ENCODE assay signal across 1 cellular context in the genomic region with DNA sequence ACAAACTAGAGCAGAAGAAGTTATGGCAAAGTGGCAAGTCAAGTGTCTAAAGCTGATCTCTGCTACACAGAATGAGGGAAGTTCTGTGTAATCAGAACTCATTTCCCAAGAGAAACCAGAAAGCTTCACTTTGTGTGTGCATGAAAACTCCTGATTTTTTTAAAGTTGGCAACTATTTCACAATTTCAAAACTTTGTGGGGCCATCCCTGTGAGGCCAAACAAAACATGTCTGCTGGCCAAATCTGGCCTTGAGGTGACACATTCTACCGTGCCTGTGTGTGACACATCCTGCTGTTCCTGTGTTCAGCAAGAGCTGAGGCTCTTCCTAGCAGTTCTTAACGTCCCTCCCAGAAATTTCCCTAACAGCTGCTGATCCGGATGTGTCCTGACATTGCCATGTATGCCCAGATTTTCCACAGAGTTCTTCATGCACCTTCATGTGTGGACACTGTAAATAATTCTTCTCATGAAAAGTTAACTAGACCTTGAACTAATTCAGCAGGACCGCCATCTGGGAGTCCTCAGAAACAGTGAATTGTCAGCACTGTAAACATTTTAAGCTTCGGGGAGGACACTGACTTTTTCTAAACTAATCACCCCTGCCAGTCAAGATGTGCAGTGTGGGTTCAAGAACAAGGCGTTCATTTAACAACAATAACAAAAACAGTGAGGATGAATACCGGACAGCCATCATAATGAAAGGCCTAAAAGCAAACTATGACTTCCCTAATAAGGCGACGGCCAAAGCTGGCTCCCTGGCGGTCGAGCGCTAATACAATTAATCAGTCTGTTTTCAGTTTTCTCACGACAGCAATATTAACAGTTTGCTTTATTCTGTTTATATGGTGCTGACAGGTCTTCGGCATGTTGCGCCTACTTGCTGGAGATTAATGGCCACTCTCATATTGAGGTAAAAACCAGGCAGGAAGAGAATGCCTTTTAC.
TF ChIP-seq lines count a peak whose summit lies in the region.

No MANE protein-coding gene starts in this region.

TF ChIP-seq in HepG2, 621 proteins besides CTCF, POLR2A, EP300 and RAD21 (continued from another document and continues in another):
- TF ChIP-seq, protein P1, sequence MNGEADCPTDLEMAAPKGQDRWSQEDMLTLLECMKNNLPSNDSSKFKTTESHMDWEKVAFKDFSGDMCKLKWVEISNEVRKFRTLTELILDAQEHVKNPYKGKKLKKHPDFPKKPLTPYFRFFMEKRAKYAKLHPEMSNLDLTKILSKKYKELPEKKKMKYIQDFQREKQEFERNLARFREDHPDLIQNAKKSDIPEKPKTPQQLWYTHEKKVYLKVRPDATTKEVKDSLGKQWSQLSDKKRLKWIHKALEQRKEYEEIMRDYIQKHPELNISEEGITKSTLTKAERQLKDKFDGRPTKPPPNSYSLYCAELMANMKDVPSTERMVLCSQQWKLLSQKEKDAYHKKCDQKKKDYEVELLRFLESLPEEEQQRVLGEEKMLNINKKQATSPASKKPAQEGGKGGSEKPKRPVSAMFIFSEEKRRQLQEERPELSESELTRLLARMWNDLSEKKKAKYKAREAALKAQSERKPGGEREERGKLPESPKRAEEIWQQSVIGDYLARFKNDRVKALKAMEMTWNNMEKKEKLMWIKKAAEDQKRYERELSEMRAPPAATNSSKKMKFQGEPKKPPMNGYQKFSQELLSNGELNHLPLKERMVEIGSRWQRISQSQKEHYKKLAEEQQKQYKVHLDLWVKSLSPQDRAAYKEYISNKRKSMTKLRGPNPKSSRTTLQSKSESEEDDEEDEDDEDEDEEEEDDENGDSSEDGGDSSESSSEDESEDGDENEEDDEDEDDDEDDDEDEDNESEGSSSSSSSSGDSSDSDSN (CRISPR knock-in tag; IDR thresholded peaks at IDR 0.05): peak; percentile 42; the same call in 1 of the 2 replicates
- TF ChIP-seq SP140L (CRISPR knock-in tag; IDR thresholded peaks at IDR 0.05; ENCODE audit: borderline replicate concordance) (peak; percentile 54; the same call in 1 of the 2 replicates), PTBP1 (IDR thresholded peaks at IDR 0.05; ENCODE audit: low read depth, low read length, poor library complexity, severe bottlenecking) (no peak), ELF1 (CRISPR knock-in tag; IDR thresholded peaks at IDR 0.05) (peak; percentile 69; the same call in 1 of the 2 replicates), ZNF264 (CRISPR knock-in tag; IDR thresholded peaks at IDR 0.05) (peak; percentile 93), ZBTB7A (CRISPR knock-in tag; IDR thresholded peaks at IDR 0.05) (peak; percentile 49; the same call in 1 of the 2 replicates), ZNF607 (CRISPR knock-in tag; IDR thresholded peaks at IDR 0.05; ENCODE audit: borderline replicate concordance) (0 out of 2 replicates have a peak, but pooled peaks have one; percentile 50), ZNF547 (CRISPR knock-in tag; IDR thresholded peaks at IDR 0.05) (0 out of 2 replicates have a peak, but pooled peaks have one; percentile 52), GATAD1 (CRISPR knock-in tag; IDR thresholded peaks at IDR 0.05) (peak; percentile 64), ZSCAN21 (CRISPR knock-in tag; IDR thresholded peaks at IDR 0.05; ENCODE audit: borderline replicate concordance) (0 out of 2 replicates have a peak, but pooled peaks have one; percentile 59), ZNF75D (CRISPR knock-in tag; IDR thresholded peaks at IDR 0.05; ENCODE audit: borderline replicate concordance) (no peak), SYNCRIP (IDR thresholded peaks at IDR 0.05; ENCODE audit: insufficient read depth, low read depth, low read length) (no peak), ZMAT3 (CRISPR knock-in tag; conservative IDR thresholded peaks at IDR 0.05) (peak; percentile 80; the same call in 1 of the 2 replicates), FOXA3 (CRISPR knock-in tag; IDR thresholded peaks at IDR 0.05) (peak; percentile 80), RXRA (CRISPR knock-in tag; IDR thresholded peaks at IDR 0.05) (peak; percentile 75; the same call in 1 of the 2 replicates), MXD4 (CRISPR knock-in tag; IDR thresholded peaks at IDR 0.05) (0 out of 2 replicates have a peak, but pooled peaks have one; percentile 26), ZNF501 (CRISPR knock-in tag; IDR thresholded peaks at IDR 0.05) (peak; percentile 83), ZFP82 (CRISPR knock-in tag; IDR thresholded peaks at IDR 0.05; ENCODE audit: borderline replicate concordance) (no peak), ELF4 (CRISPR knock-in tag; IDR thresholded peaks at IDR 0.05; ENCODE audit: borderline replicate concordance) (no peak), MAZ (IDR thresholded peaks at IDR 0.05; ENCODE audit: borderline replicate concordance, low read depth, low read length) (no peak), MAZ (CRISPR knock-in tag; IDR thresholded peaks at IDR 0.05; ENCODE audit: low read depth) (peak; percentile 70; the same call in 1 of the 2 replicates), PAX8 (CRISPR knock-in tag; IDR thresholded peaks at IDR 0.05; ENCODE audit: borderline replicate concordance) (peak; percentile 66; the same call in 1 of the 2 replicates)
- TF ChIP-seq, protein P2, sequence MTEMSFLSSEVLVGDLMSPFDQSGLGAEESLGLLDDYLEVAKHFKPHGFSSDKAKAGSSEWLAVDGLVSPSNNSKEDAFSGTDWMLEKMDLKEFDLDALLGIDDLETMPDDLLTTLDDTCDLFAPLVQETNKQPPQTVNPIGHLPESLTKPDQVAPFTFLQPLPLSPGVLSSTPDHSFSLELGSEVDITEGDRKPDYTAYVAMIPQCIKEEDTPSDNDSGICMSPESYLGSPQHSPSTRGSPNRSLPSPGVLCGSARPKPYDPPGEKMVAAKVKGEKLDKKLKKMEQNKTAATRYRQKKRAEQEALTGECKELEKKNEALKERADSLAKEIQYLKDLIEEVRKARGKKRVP (CRISPR knock-in tag; IDR thresholded peaks at IDR 0.05): peak in 1 of 2 experiments; percentile 44; a peak in 2 of 4 replicates
- TF ChIP-seq, protein P3, sequence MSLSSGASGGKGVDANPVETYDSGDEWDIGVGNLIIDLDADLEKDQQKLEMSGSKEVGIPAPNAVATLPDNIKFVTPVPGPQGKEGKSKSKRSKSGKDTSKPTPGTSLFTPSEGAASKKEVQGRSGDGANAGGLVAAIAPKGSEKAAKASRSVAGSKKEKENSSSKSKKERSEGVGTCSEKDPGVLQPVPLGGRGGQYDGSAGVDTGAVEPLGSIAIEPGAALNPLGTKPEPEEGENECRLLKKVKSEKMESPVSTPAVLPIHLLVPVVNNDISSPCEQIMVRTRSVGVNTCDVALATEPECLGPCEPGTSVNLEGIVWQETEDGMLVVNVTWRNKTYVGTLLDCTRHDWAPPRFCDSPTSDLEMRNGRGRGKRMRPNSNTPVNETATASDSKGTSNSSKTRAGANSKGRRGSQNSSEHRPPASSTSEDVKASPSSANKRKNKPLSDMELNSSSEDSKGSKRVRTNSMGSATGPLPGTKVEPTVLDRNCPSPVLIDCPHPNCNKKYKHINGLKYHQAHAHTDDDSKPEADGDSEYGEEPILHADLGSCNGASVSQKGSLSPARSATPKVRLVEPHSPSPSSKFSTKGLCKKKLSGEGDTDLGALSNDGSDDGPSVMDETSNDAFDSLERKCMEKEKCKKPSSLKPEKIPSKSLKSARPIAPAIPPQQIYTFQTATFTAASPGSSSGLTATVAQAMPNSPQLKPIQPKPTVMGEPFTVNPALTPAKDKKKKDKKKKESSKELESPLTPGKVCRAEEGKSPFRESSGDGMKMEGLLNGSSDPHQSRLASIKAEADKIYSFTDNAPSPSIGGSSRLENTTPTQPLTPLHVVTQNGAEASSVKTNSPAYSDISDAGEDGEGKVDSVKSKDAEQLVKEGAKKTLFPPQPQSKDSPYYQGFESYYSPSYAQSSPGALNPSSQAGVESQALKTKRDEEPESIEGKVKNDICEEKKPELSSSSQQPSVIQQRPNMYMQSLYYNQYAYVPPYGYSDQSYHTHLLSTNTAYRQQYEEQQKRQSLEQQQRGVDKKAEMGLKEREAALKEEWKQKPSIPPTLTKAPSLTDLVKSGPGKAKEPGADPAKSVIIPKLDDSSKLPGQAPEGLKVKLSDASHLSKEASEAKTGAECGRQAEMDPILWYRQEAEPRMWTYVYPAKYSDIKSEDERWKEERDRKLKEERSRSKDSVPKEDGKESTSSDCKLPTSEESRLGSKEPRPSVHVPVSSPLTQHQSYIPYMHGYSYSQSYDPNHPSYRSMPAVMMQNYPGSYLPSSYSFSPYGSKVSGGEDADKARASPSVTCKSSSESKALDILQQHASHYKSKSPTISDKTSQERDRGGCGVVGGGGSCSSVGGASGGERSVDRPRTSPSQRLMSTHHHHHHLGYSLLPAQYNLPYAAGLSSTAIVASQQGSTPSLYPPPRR (CRISPR knock-in tag; IDR thresholded peaks at IDR 0.05; ENCODE audit: borderline replicate concordance): peak; percentile 73; the same call in 1 of the 2 replicates
- TF ChIP-seq, protein P4, sequence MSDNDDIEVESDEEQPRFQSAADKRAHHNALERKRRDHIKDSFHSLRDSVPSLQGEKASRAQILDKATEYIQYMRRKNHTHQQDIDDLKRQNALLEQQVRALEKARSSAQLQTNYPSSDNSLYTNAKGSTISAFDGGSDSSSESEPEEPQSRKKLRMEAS (IDR thresholded peaks at IDR 0.05): peak; percentile 85; the same call in 1 of the 2 replicates
- TF ChIP-seq, protein P5, sequence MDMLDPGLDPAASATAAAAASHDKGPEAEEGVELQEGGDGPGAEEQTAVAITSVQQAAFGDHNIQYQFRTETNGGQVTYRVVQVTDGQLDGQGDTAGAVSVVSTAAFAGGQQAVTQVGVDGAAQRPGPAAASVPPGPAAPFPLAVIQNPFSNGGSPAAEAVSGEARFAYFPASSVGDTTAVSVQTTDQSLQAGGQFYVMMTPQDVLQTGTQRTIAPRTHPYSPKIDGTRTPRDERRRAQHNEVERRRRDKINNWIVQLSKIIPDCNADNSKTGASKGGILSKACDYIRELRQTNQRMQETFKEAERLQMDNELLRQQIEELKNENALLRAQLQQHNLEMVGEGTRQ (IDR thresholded peaks at IDR 0.05; ENCODE audit: low read depth, low read length): no peak
- TF ChIP-seq, protein P5 (CRISPR knock-in tag; IDR thresholded peaks at IDR 0.05; ENCODE audit: borderline replicate concordance): peak; percentile 15; the same call in 1 of the 2 replicates
- TF ChIP-seq, protein P6, sequence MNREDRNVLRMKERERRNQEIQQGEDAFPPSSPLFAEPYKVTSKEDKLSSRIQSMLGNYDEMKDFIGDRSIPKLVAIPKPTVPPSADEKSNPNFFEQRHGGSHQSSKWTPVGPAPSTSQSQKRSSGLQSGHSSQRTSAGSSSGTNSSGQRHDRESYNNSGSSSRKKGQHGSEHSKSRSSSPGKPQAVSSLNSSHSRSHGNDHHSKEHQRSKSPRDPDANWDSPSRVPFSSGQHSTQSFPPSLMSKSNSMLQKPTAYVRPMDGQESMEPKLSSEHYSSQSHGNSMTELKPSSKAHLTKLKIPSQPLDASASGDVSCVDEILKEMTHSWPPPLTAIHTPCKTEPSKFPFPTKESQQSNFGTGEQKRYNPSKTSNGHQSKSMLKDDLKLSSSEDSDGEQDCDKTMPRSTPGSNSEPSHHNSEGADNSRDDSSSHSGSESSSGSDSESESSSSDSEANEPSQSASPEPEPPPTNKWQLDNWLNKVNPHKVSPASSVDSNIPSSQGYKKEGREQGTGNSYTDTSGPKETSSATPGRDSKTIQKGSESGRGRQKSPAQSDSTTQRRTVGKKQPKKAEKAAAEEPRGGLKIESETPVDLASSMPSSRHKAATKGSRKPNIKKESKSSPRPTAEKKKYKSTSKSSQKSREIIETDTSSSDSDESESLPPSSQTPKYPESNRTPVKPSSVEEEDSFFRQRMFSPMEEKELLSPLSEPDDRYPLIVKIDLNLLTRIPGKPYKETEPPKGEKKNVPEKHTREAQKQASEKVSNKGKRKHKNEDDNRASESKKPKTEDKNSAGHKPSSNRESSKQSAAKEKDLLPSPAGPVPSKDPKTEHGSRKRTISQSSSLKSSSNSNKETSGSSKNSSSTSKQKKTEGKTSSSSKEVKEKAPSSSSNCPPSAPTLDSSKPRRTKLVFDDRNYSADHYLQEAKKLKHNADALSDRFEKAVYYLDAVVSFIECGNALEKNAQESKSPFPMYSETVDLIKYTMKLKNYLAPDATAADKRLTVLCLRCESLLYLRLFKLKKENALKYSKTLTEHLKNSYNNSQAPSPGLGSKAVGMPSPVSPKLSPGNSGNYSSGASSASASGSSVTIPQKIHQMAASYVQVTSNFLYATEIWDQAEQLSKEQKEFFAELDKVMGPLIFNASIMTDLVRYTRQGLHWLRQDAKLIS (CRISPR knock-in tag; IDR thresholded peaks at IDR 0.05): peak; percentile 54; the same call in 1 of the 2 replicates
- TF ChIP-seq, protein P7, sequence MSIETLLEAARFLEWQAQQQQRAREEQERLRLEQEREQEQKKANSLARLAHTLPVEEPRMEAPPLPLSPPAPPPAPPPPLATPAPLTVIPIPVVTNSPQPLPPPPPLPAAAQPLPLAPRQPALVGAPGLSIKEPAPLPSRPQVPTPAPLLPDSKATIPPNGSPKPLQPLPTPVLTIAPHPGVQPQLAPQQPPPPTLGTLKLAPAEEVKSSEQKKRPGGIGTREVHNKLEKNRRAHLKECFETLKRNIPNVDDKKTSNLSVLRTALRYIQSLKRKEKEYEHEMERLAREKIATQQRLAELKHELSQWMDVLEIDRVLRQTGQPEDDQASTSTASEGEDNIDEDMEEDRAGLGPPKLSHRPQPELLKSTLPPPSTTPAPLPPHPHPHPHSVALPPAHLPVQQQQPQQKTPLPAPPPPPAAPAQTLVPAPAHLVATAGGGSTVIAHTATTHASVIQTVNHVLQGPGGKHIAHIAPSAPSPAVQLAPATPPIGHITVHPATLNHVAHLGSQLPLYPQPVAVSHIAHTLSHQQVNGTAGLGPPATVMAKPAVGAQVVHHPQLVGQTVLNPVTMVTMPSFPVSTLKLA (IDR thresholded peaks at IDR 0.05): peak; percentile 72
